In the genomic region with DNA sequence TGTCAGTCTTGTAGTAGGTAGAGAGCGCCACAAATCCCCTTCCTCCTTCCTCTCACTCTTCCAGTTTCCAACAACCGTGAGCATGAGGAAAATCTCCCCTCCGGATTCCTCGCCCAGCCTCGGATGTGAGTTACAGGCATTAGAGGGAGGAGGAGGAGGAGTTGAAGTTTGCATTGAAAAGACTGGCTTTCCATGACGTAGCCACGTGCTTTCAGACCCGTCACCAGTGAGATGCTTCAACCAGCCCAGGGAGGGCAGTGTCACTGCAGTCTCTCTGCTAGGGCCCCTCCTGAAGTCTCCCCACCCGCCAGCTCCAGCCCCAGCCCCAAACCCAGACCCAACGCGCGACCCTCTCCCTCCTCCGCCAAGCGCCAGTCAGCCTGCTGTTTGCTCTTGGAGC, we compare ENCODE assay signal across 9 cellular contexts. TPM values are rescaled to one million over a fixed set of nuclear protein-coding genes. Genes with fewer than 3 reads are reported as not detected.
DNase-seq lines count a peak whose midpoint lies in the region; ATAC-seq and TF ChIP-seq lines count a peak whose summit lies in the region.
"Had no signal": no experiment of that assay in that cellular context is flagged by ENCODE, and none has a peak within 500 bp of the region (broad histone marks: within the 10 kb centered on the region; RNA-seq: fewer than 3 reads in every experiment).

No MANE protein-coding gene starts in this region.

- ATAC-seq in HG02884 (IDR thresholded peaks at IDR 0.05; ENCODE audit: unreplicated experiment) (peak; percentile 68), esophagus mucosa (no peak)
- peak; percentile 58 for ATAC-seq in activated CD8-positive, alpha-beta memory T cell treated with anti-CD3 and anti-CD28 coated beads, Interleukin-2, amount 10 ng/mL, durations not matched to agents 7 days and 5 days

- CTCF ChIA-PET in activated CD8-positive, alpha-beta memory T cell treated with anti-CD3 and anti-CD28 coated beads, Interleukin-2, amount 10 ng/mL, durations not matched to agents 7 days and 5 days (lab: Charles Lee): no interaction called here

- peak; percentile 3 for DNase-seq in Caki2 (ENCODE audit: low read depth)
- DNase-seq in activated CD8-positive, alpha-beta memory T cell treated with anti-CD3 and anti-CD28 coated beads, Interleukin-2, amount 10 ng/mL, durations not matched to agents 7 days and 5 days: peak; percentile 48
- peak; percentile 79 for DNase-seq in fibroblast of mammary gland (ENCODE audit: low read depth)
- peak; percentile 41 for DNase-seq in neural crest cell (ENCODE audit: low read depth, low spot score)
- DNase-seq in retina: no peak
- DNase-seq in NCI-H524 (lab: John Stamatoyannopoulos, UW): no peak

- TF ChIP-seq CTCF in fibroblast of mammary gland (conservative IDR thresholded peaks at IDR 0.05; ENCODE audit: control insufficient read depth, insufficient read depth, low read depth, low read length): peak; percentile 39
- TF ChIP-seq CTCF in neural crest cell (conservative IDR thresholded peaks at IDR 0.05): no peak

- peak overlapping the region; percentile 73 for H3K4me3 ChIP-seq in fibroblast of mammary gland (ENCODE audit: control insufficient read depth, low read depth, low read length)

- no peaks in the 10 kb centered on the region for H3K9me3 Mint-ChIP-seq in activated CD8-positive, alpha-beta memory T cell treated with anti-CD3 and anti-CD28 coated beads, Interleukin-2, amount 10 ng/mL, durations not matched to agents 7 days and 5 days (ENCODE audit: low read depth)
- H3K9me3 Mint-ChIP-seq in neural crest cell: no peaks in the 10 kb centered on the region
- H3K9me3 Mint-ChIP-seq: dendritic cell treated with granulocyte-macrophage colony-stimulating factor and Interleukin-4, amounts not matched to agents 40 ng/mL and 50 ng/mL, for 4 days had no signal

- no peaks in the 10 kb centered on the region for H3K36me3 Mint-ChIP-seq in activated CD8-positive, alpha-beta memory T cell treated with anti-CD3 and anti-CD28 coated beads, Interleukin-2, amount 10 ng/mL, durations not matched to agents 7 days and 5 days
- H3K36me3 Mint-ChIP-seq in neural crest cell (ENCODE audit: low read depth): no peaks in the 10 kb centered on the region

- no peak overlapping the region for H3K4me3 Mint-ChIP-seq in activated CD8-positive, alpha-beta memory T cell treated with anti-CD3 and anti-CD28 coated beads, Interleukin-2, amount 10 ng/mL, durations not matched to agents 7 days and 5 days
- H3K4me3 Mint-ChIP-seq in neural crest cell: peak overlapping the region; percentile 91
- H3K4me3 Mint-ChIP-seq: dendritic cell treated with granulocyte-macrophage colony-stimulating factor and Interleukin-4, amounts not matched to agents 40 ng/mL and 50 ng/mL, for 4 days had no signal

- no peak overlapping the region for H3K27ac Mint-ChIP-seq in activated CD8-positive, alpha-beta memory T cell treated with anti-CD3 and anti-CD28 coated beads, Interleukin-2, amount 10 ng/mL, durations not matched to agents 7 days and 5 days
- peak overlapping the region; percentile 51 for H3K27ac Mint-ChIP-seq in neural crest cell (ENCODE audit: unreplicated experiment)
- H3K27ac Mint-ChIP-seq: dendritic cell treated with granulocyte-macrophage colony-stimulating factor and Interleukin-4, amounts not matched to agents 40 ng/mL and 50 ng/mL, for 4 days had no signal

- H3K4me1 Mint-ChIP-seq in activated CD8-positive, alpha-beta memory T cell treated with anti-CD3 and anti-CD28 coated beads, Interleukin-2, amount 10 ng/mL, durations not matched to agents 7 days and 5 days: peaks cover 23% of the 10 kb centered on the region
- peaks cover 25% of the 10 kb centered on the region for H3K4me1 Mint-ChIP-seq in neural crest cell

- in situ Hi-C loops in Caki2 (cut with HindIII; ENCODE audit: low pct_unique_long_range_greater_than_20kb, low sequenced_read_pairs): no loop called here

- H3K27me3 Mint-ChIP-seq in activated CD8-positive, alpha-beta memory T cell treated with anti-CD3 and anti-CD28 coated beads, Interleukin-2, amount 10 ng/mL, durations not matched to agents 7 days and 5 days: peaks cover 57% of the 10 kb centered on the region
- H3K27me3 Mint-ChIP-seq in neural crest cell (ENCODE audit: low read depth): peaks cover 91% of the 10 kb centered on the region

RNA-seq across cellular contexts. Expression of gene FGF14, which starts 0.4 kb away (rescaled TPM):
- not detected in 2 replicates for total RNA-seq in Caki2 (2014; rRNA removed; shearing (Covaris generic); ENCODE audit: low replicate concordance)
- total RNA-seq in activated CD8-positive, alpha-beta memory T cell treated with anti-CD3 and anti-CD28 coated beads, Interleukin-2, amount 10 ng/mL, durations not matched to agents 7 days and 5 days: not detected
- total RNA-seq in neural crest cell: 0.75 and 1.7 TPM in 2 replicates
- total RNA-seq in esophagus mucosa: 0.16 TPM

Comparison
In these comparisons a context has a peak if more than half of its experiments do, and no peak if none do; other contexts are left out.
1. DNase-seq: peak in Caki2 (single experiment), activated CD8-positive, alpha-beta memory T cell treated with anti-CD3 and anti-CD28 coated beads, Interleukin-2, amount 10 ng/mL, durations not matched to agents 7 days and 5 days (single experiment), fibroblast of mammary gland (single experiment) and neural crest cell (single experiment); none in retina (single experiment) and NCI-H524 (0 of 2).